Comparison of ENCODE assay signal across 31 cellular contexts in the genomic region with DNA sequence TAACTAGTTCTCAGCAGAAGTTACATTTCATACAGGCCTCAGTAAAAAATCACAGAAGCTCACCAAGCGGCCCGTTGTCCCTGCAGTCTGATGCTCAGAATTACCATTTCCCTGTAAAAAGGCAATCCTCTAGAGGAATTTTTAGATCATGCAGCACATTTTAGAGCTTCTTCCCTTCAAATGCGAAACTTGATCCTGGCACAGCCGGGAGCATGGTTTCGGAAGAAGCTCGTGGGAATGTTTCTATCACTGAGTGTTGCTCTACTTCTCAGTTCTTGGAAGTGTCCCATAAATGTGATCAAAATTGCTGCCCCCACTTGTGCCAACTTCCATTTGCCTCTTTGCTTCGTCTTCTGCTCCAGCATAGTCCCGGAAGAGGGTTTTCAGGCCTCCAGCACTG. TPM values are rescaled to one million over a fixed set of nuclear protein-coding genes. Genes with fewer than 3 reads are reported as not detected.
"Had no signal": no experiment of that assay in that cellular context is flagged by ENCODE, and none has a peak within 500 bp of the region (broad histone marks: within the 10 kb centered on the region; RNA-seq: fewer than 3 reads in every experiment).

No MANE protein-coding gene starts in this region.

- H3K4me1 ChIP-seq: heart left ventricle, spleen had no signal

- H3K27ac Mint-ChIP-seq: activated CD4-positive, alpha-beta T cell treated with anti-CD3 and anti-CD28 coated beads for 36 hours; activated naive CD8-positive, alpha-beta T cell; activated T-cell treated with anti-CD3 and anti-CD28 coated beads, Interleukin-2, amount 50 U/mL, for 24 hours; activated T-helper 17 cell treated with anti-CD3 and anti-CD28 coated beads, Interleukin-2, amount 50 U/mL, for 72 hours; memory B cell; WTC11 had no signal

- H3K4me1 Mint-ChIP-seq: activated CD4-positive, alpha-beta T cell treated with anti-CD3 and anti-CD28 coated beads for 36 hours; activated T-helper 17 cell treated with anti-CD3 and anti-CD28 coated beads, Interleukin-2, amount 50 U/mL, for 72 hours had no signal

- H3K27me3 Mint-ChIP-seq: activated CD4-positive, alpha-beta T cell treated with anti-CD3 and anti-CD28 coated beads for 36 hours; activated naive CD8-positive, alpha-beta T cell; activated T-cell treated with anti-CD3 and anti-CD28 coated beads, Interleukin-2, amount 50 U/mL, for 24 hours; activated T-helper 17 cell treated with anti-CD3 and anti-CD28 coated beads, Interleukin-2, amount 50 U/mL, for 72 hours had no signal

- H3K36me3 Mint-ChIP-seq: activated naive CD8-positive, alpha-beta T cell; memory B cell; WTC11 had no signal

- H3K4me3 ChIP-seq: adrenal gland, heart left ventricle, spleen had no signal

- H3K36me3 ChIP-seq: adrenal gland, heart left ventricle, spleen had no signal

- H3K27ac ChIP-seq: adrenal gland, heart left ventricle, spleen had no signal

- H3K9me3 ChIP-seq: adrenal gland, heart left ventricle, spleen had no signal

- DNase-seq: activated CD4-positive, alpha-beta T cell treated with anti-CD3 and anti-CD28 coated beads for 36 hours; activated CD4-positive, alpha-beta T cell treated with anti-CD3 and anti-CD28 coated beads, Interleukin-2, amount 50 U/mL, for 4 hours; activated CD8-positive, alpha-beta memory T cell treated with anti-CD3 and anti-CD28 coated beads for 24 hours; activated CD8-positive, alpha-beta memory T cell treated with anti-CD3 and anti-CD28 coated beads, Interleukin-2, amount 50 U/mL, for 4 hours; activated naive CD4-positive, alpha-beta T cell; activated T-cell treated with anti-CD3 and anti-CD28 coated beads, Interleukin-2, amount 50 U/mL, for 24 hours; adrenal gland; central memory CD4-positive, alpha-beta T cell; effector memory CD4-positive, alpha-beta T cell; heart left ventricle; left colon; occipital lobe; spleen; stimulated activated CD4-positive, alpha-beta T cell treated with anti-CD3 and anti-CD28 coated beads, Interleukin-4, amount 100 ng/mL, for 1 hour; stimulated activated naive CD4-positive, alpha-beta T cell; T-helper 1 cell; T-helper 9 cell had no signal

- H3K9me3 Mint-ChIP-seq: activated T-cell treated with anti-CD3 and anti-CD28 coated beads, Interleukin-2, amount 50 U/mL, for 24 hours; activated T-helper 17 cell treated with anti-CD3 and anti-CD28 coated beads, Interleukin-2, amount 50 U/mL, for 72 hours; memory B cell had no signal

- H3K27me3 ChIP-seq: adrenal gland, heart left ventricle, spleen had no signal

- H3K4me3 Mint-ChIP-seq: activated CD4-positive, alpha-beta T cell treated with anti-CD3 and anti-CD28 coated beads for 36 hours; activated naive CD8-positive, alpha-beta T cell; activated T-cell treated with anti-CD3 and anti-CD28 coated beads, Interleukin-2, amount 50 U/mL, for 24 hours; activated T-helper 17 cell treated with anti-CD3 and anti-CD28 coated beads, Interleukin-2, amount 50 U/mL, for 72 hours; memory B cell; WTC11 had no signal

RNA-seq across cellular contexts. Expression of a gene that starts 3.8 kb away (rescaled TPM):
- total RNA-seq: activated CD4-positive, alpha-beta T cell treated with anti-CD3 and anti-CD28 coated beads for 36 hours; activated T-helper 17 cell treated with anti-CD3 and anti-CD28 coated beads, Interleukin-2, amount 50 U/mL, for 72 hours; adrenal gland; astrocyte; dermis microvascular lymphatic vessel endothelial cell; endothelial cell of umbilical vein; esophagus mucosa; fibroblast of villous mesenchyme; heart left ventricle; left colon; lower leg skin; occipital lobe; posterior vena cava; renal cortical epithelial cell; spleen; WTC11 had no signal
- polyA plus RNA-seq: adrenal gland, endothelial cell of umbilical vein, heart left ventricle, keratinocyte, neural cell, spleen had no signal

RNA-seq across cellular contexts. Expression of a gene that starts 10.8 kb away (rescaled TPM):
- total RNA-seq: activated CD4-positive, alpha-beta T cell treated with anti-CD3 and anti-CD28 coated beads for 36 hours; activated T-helper 17 cell treated with anti-CD3 and anti-CD28 coated beads, Interleukin-2, amount 50 U/mL, for 72 hours; adrenal gland; astrocyte; dermis microvascular lymphatic vessel endothelial cell; endothelial cell of umbilical vein; esophagus mucosa; fibroblast of villous mesenchyme; heart left ventricle; left colon; lower leg skin; occipital lobe; posterior vena cava; renal cortical epithelial cell; spleen; WTC11 had no signal
- polyA plus RNA-seq: adrenal gland, endothelial cell of umbilical vein, keratinocyte, neural cell, spleen had no signal
